8 cellular contexts compared by ENCODE assay signal in genomic region chr1:25616932-25617625, GRCh38. TPM values are rescaled to one million over a fixed set of nuclear protein-coding genes. Genes with fewer than 3 reads are reported as not detected.
A peak's percentile ranks its signal among the peaks of the same experiment; 100 is the strongest.
DNase-seq lines count a peak whose midpoint lies in the region; ATAC-seq, FAIRE-seq and TF ChIP-seq lines count a peak whose summit lies in the region.

No MANE protein-coding gene starts in this region.

- peak; percentile 23 for DNase-seq in stimulated activated CD8-positive, alpha-beta memory T cell treated with anti-CD3 and anti-CD28 coated beads, Interleukin-12 subunit alpha, Interleukin-12 subunit beta, amount 100 ng/mL, for 4 hours (ENCODE audit: low read depth)
- DNase-seq in stimulated activated CD8-positive, alpha-beta memory T cell treated with anti-CD3 and anti-CD28 coated beads, Interleukin-4, amount 100 ng/mL, for 48 hours: no peak
- DNase-seq in T-helper 9 cell (peak; percentile 21), endothelial cell of umbilical vein (ENCODE audit: low read depth, low spot score) (no peak), osteoblast (ENCODE audit: insufficient read length, low spot score, missing footprints) (peak; percentile 83), D721Med (ENCODE audit: insufficient read length, low spot score) (no peak)

- H3K9ac ChIP-seq in endothelial cell of umbilical vein (replicated peaks; ENCODE audit: extremely low read depth, insufficient read depth, low read length): no peak overlapping the region

- peaks cover 7% of the 10 kb centered on the region for H3K4me1 ChIP-seq in endothelial cell of umbilical vein (ENCODE audit: control insufficient read depth, extremely low read depth, insufficient read depth, low read length)
- peaks cover 10% of the 10 kb centered on the region for H3K4me1 ChIP-seq in osteoblast (ENCODE audit: insufficient read depth, low read length)

- ATAC-seq in GM18498 (IDR thresholded peaks at IDR 0.05; ENCODE audit: unreplicated experiment) (no peak), HG03039 (IDR thresholded peaks at IDR 0.05; ENCODE audit: unreplicated experiment) (no peak)

- H3K4me2 ChIP-seq in endothelial cell of umbilical vein (ENCODE audit: insufficient read depth, low read length): peak overlapping the region; percentile 52
- peak overlapping the region; percentile 81 for H3K4me2 ChIP-seq in osteoblast (ENCODE audit: insufficient read depth, low read length)

- H2AFZ ChIP-seq in endothelial cell of umbilical vein (ENCODE audit: low read depth, low read length): peak overlapping the region; percentile 70
- peak overlapping the region; percentile 41 for H2AFZ ChIP-seq in osteoblast (ENCODE audit: low read length)

- FAIRE-seq in endothelial cell of umbilical vein (lab: Jason Lieb, UNC): no peak
- FAIRE-seq in D721Med (lab: Jason Lieb, UNC): no peak

- H3K36me3 ChIP-seq in endothelial cell of umbilical vein (ENCODE audit: control insufficient read depth in 2 of 2, extremely low read depth in 1 of 2, insufficient read depth in 2 of 2, low read length in 2 of 2) (no peaks in the 10 kb centered on the region), osteoblast (ENCODE audit: insufficient read depth, low read length) (no peaks in the 10 kb centered on the region)

- no peaks in the 10 kb centered on the region for H3K9me1 ChIP-seq in endothelial cell of umbilical vein (replicated peaks; ENCODE audit: control insufficient read depth, extremely low read depth, insufficient read depth, low read length)

- H3K27me3 ChIP-seq in endothelial cell of umbilical vein (ENCODE audit: control insufficient read depth in 2 of 2, insufficient read depth in 2 of 2, low read length in 2 of 2) (peaks cover 48 to 55% of the 10 kb centered on the region in 2 experiments), osteoblast (ENCODE audit: insufficient read depth, low read length) (peaks cover 63% of the 10 kb centered on the region)

- POLR2A ChIA-PET in endothelial cell of umbilical vein (lab: Charles Lee): no interaction called here

- TF ChIP-seq POLR2A in endothelial cell of umbilical vein (IDR thresholded peaks at IDR 0.05; ENCODE audit: low read depth, low read length): no peak

- H3K27ac ChIP-seq in endothelial cell of umbilical vein (ENCODE audit: insufficient read depth, low read depth, low read length) (no peak overlapping the region), osteoblast (ENCODE audit: low read depth, low read length) (no peak overlapping the region)

- TF ChIP-seq CTCF in endothelial cell of umbilical vein (IDR thresholded peaks at IDR 0.05; ENCODE audit: extremely low read depth in 1 of 2, insufficient read depth in 1 of 2, low read depth in 1 of 2, low read length in 2 of 2) (no peak), osteoblast (IDR thresholded peaks at IDR 0.05; ENCODE audit: extremely low read depth, low read depth, low read length) (no peak), D721Med (IDR thresholded peaks at IDR 0.05; ENCODE audit: insufficient read depth, missing control alignments) (no peak)

- H4K20me1 ChIP-seq in endothelial cell of umbilical vein (replicated peaks; ENCODE audit: control insufficient read depth, extremely low read depth, insufficient read depth, low read length): no peaks in the 10 kb centered on the region
- no peaks in the 10 kb centered on the region for H4K20me1 ChIP-seq in osteoblast (ENCODE audit: insufficient read depth, low read length)

- H3K79me2 ChIP-seq in endothelial cell of umbilical vein (ENCODE audit: control insufficient read depth, insufficient read depth, low read length): no peaks in the 10 kb centered on the region
- H3K79me2 ChIP-seq in osteoblast (ENCODE audit: insufficient read depth, low read length): no peaks in the 10 kb centered on the region

- no TSS peak for BruUV-seq in endothelial cell of umbilical vein (replicated peaks; lab: Mats Ljungman, UMichigan)

- no peaks in the 10 kb centered on the region for H3K9me3 ChIP-seq in endothelial cell of umbilical vein (replicated peaks; ENCODE audit: control insufficient read depth, insufficient read depth, low read length)
- H3K9me3 ChIP-seq in osteoblast (ENCODE audit: low read depth, low read length): no peaks in the 10 kb centered on the region

- H3K4me3 ChIP-seq in endothelial cell of umbilical vein (replicated peaks in 1 of 3; ENCODE audit: insufficient read depth in 1 of 3, low read depth in 1 of 3, low read length in 3 of 3): peak overlapping the region; percentile 37 to 57 (median 39)
- H3K4me3 ChIP-seq in osteoblast (ENCODE audit: insufficient read depth, low read length): peak overlapping the region; percentile 72

- intact Hi-C loops in endothelial cell of umbilical vein (cut with micrococcal nuclease): loop anchor here (1.0 to 2.0 kb wide), 2 partner anchors 74 to 181 kb away; partner anchors contain the start of gene LDLRAP1

- CTCF ChIA-PET in endothelial cell of umbilical vein (lab: Charles Lee): interaction anchor here (1.3 to 2.0 kb wide), 2 partner anchors 98 to 193 kb away, joined by 3 to 7 read pairs; no protein-coding TSS in a partner anchor

- dilution Hi-C loops in endothelial cell of umbilical vein (cut with MboI; ENCODE audit: extremely low pct_ligation_motif_present, low sequenced_read_pairs): no loop called here

TF ChIP-seq in endothelial cell of umbilical vein, 7 proteins besides CTCF, POLR2A, EP300 and RAD21:
- no peak for TF ChIP-seq MAX (IDR thresholded peaks at IDR 0.05; ENCODE audit: insufficient read depth, insufficient read length)
- no peak for TF ChIP-seq FOS (IDR thresholded peaks at IDR 0.05; ENCODE audit: borderline replicate concordance, insufficient read depth, low read length)
- no peak for TF ChIP-seq EZH2 (IDR thresholded peaks at IDR 0.05; ENCODE audit: borderline replicate concordance, low read depth, low read length, severe bottlenecking)
- TF ChIP-seq MYC (IDR thresholded peaks at IDR 0.05; ENCODE audit: low read depth, low read length): no peak
- TF ChIP-seq GATA2 (IDR thresholded peaks at IDR 0.05; ENCODE audit: insufficient read depth, insufficient read length, low read depth, low read length): no peak
- no peak for TF ChIP-seq JUN (IDR thresholded peaks at IDR 0.05; ENCODE audit: borderline replicate concordance, insufficient read depth, insufficient read length, low read depth)
- no peak for TF ChIP-seq POLR2AphosphoS5 (IDR thresholded peaks at IDR 0.05; ENCODE audit: insufficient read depth, low read depth, low read length)

RNA-seq across cellular contexts. Expression of gene MAN1C1, which starts 0.5 kb away (rescaled TPM):
- total RNA-seq in endothelial cell of umbilical vein (0.85 and 4.0 TPM in 2 replicates), osteoblast (16.3 and 28.0 TPM in 2 replicates)
- 1.5 and 1.7 TPM in 2 replicates for polyA plus RNA-seq in endothelial cell of umbilical vein
- 0.63 and 1.2 TPM in 2 replicates for polyA plus RNA-seq in endothelial cell of umbilical vein (2011; cell fraction: cytosol; rRNA removed)
- polyA plus RNA-seq in endothelial cell of umbilical vein (2011; cell fraction: nucleus; rRNA removed): 1.1 and 1.4 TPM in 2 replicates
- polyA plus RNA-seq in endothelial cell of umbilical vein (2012): 0.50 and 0.63 TPM in 2 replicates
- polyA minus RNA-seq in endothelial cell of umbilical vein: 1.3 and 2.0 TPM in 2 replicates
- not detected for polyA minus RNA-seq in endothelial cell of umbilical vein (2011; cell fraction: cytosol; rRNA and poly(A)+ RNA removed)
- polyA minus RNA-seq in endothelial cell of umbilical vein (2011; cell fraction: nucleus; rRNA and poly(A)+ RNA removed): 0.14 and 1.3 TPM in 2 replicates

Comparison
In these comparisons a context has a peak if more than half of its experiments do, and no peak if none do; other contexts are left out.
1. DNase-seq: peak in stimulated activated CD8-positive, alpha-beta memory T cell treated with anti-CD3 and anti-CD28 coated beads, Interleukin-12 subunit alpha, Interleukin-12 subunit beta, amount 100 ng/mL, for 4 hours (single experiment), T-helper 9 cell (single experiment) and osteoblast (single experiment); none in stimulated activated CD8-positive, alpha-beta memory T cell treated with anti-CD3 and anti-CD28 coated beads, Interleukin-4, amount 100 ng/mL, for 48 hours (single experiment), endothelial cell of umbilical vein (single experiment) and D721Med (single experiment).